ENCODE assay signal across 9 cellular contexts in the genomic region with DNA sequence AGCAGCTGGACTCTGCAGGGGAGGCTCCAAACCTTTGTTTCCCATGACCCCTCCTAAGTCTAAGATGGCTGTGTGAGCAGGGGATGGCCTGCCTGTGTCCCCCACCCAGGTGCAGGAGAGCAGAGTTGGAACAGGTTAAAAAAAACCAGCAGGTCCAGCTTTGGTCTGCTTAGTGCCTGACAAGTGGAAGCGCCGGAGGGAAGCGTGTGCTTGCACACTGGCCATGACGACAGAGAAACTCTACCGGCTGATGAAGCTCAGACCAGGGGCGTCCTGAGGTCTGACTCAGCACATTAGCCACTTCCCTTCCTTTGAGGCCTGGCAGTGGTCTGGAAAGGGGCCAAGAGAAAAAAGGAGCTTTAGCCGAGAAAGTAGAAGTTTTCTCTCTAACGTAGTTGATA.
DNase-seq lines count a peak whose midpoint lies in the region; ATAC-seq, FAIRE-seq and TF ChIP-seq lines count a peak whose summit lies in the region.
"Had no signal": no experiment of that assay in that cellular context is flagged by ENCODE, and none has a peak within 500 bp of the region (broad histone marks: within the 10 kb centered on the region; RNA-seq: fewer than 3 reads in every experiment).

No MANE protein-coding gene starts in this region.

- peak overlapping the region; percentile 46 for H2AFZ ChIP-seq in PC-3 (ENCODE audit: low read length)

- peak; percentile 90 for ATAC-seq in PC-3

- H3K4me3 ChIP-seq in PC-3 (ENCODE audit: low read length) (peak overlapping the region; percentile 8; the same call in 1 of the 2 replicates), sigmoid colon (no peak overlapping the region), Caco-2 (ENCODE audit: low read depth, low read length) (no peak overlapping the region)

- POLR2A ChIA-PET in PC-3 (lab: Charles Lee; ENCODE audit: unreplicated experiment): interaction anchor here (0.5 kb wide), 2 partner anchors 30 to 139 kb away, joined by 3 read pairs; no protein-coding TSS in a partner anchor
- POLR2A ChIA-PET in Caco-2 (lab: Charles Lee): no interaction called here

- H3K4me1 ChIP-seq in PC-3 (ENCODE audit: insufficient read depth, low read length): peaks cover 22% of the 10 kb centered on the region
- no peaks in the 10 kb centered on the region for H3K4me1 ChIP-seq in sigmoid colon
- H3K4me1 ChIP-seq in Caco-2: no peaks in the 10 kb centered on the region

- BruUV-seq in PC-3 (replicated peaks; lab: Mats Ljungman, UMichigan) (no TSS peak), Caco-2 (replicated peaks; lab: Mats Ljungman, UMichigan) (no TSS peak)

- peak; percentile 38 for DNase-seq in GM10266 (ENCODE audit: extremely low spot score)
- DNase-seq in H54 (ENCODE audit: insufficient read length, low spot score): peak; percentile 72
- DNase-seq in PC-3: peak; percentile 97
- DNase-seq in epithelial cell of prostate (ENCODE audit: low read depth, low spot score): peak; percentile 46
- peak; percentile 68 for DNase-seq in sigmoid colon
- no peak for DNase-seq in NCI-H2171 (lab: John Stamatoyannopoulos, UW)
- no peak for DNase-seq in Caco-2
- no peak for DNase-seq in NCI-H2227 (lab: John Stamatoyannopoulos, UW; ENCODE audit: unreplicated experiment)

- no peak overlapping the region for H3K27ac Mint-ChIP-seq in Caco-2 (ENCODE audit: unreplicated experiment)

- H3K27me3 Mint-ChIP-seq in Caco-2 (ENCODE audit: insufficient read depth, unreplicated experiment): peaks cover 10% of the 10 kb centered on the region

- TF ChIP-seq CTCF in GM10266 (IDR thresholded peaks at IDR 0.05; ENCODE audit: control insufficient read depth, insufficient read depth, low read depth, missing control alignments): no peak
- TF ChIP-seq CTCF in PC-3 (conservative IDR thresholded peaks at IDR 0.05; ENCODE audit: low read depth, low read length): no peak
- no peak for TF ChIP-seq CTCF in sigmoid colon (IDR thresholded peaks at IDR 0.05)
- no peak for TF ChIP-seq CTCF in Caco-2 (IDR thresholded peaks at IDR 0.05; ENCODE audit: insufficient read depth in 1 of 2, low read depth in 1 of 2, low read length in 1 of 2, severe bottlenecking in 1 of 2, unreplicated experiment in 1 of 2)

- 23 to 56% methylated on average over 8 of the region's 8 CpGs for WGBS in sigmoid colon, 2 donors

- TF ChIP-seq EP300 in sigmoid colon (IDR thresholded peaks at IDR 0.05): no peak

- H3K9me3 Mint-ChIP-seq in Caco-2 (ENCODE audit: unreplicated experiment): no peaks in the 10 kb centered on the region

- H3K9me2 ChIP-seq in PC-3 (replicated peaks; ENCODE audit: low read length): no peaks in the 10 kb centered on the region

- no peaks in the 10 kb centered on the region for H3K36me3 Mint-ChIP-seq in Caco-2 (ENCODE audit: insufficient read depth, unreplicated experiment)

- no peaks in the 10 kb centered on the region for H3K79me2 ChIP-seq in PC-3 (ENCODE audit: low read length)

- intact Hi-C loops in PC-3 (cut with micrococcal nuclease) (loop anchor here (5.0 kb wide), 1 partner anchor 280 kb away; a partner anchor contains a TSS), sigmoid colon (cut with DNase I) (no loop called here), Caco-2 (cut with micrococcal nuclease; ENCODE audit: unreplicated experiment) (no loop called here)

- H3K4me3 Mint-ChIP-seq in Caco-2 (ENCODE audit: unreplicated experiment): no peak overlapping the region

- no peaks in the 10 kb centered on the region for H3F3A ChIP-seq in PC-3 (ENCODE audit: low read length, unreplicated experiment)

- no peaks in the 10 kb centered on the region for H3K9me3 ChIP-seq in PC-3 (ENCODE audit: low read length)
- H3K9me3 ChIP-seq in sigmoid colon: no peaks in the 10 kb centered on the region
- no peaks in the 10 kb centered on the region for H3K9me3 ChIP-seq in Caco-2

- no peaks in the 10 kb centered on the region for H4K20me1 ChIP-seq in PC-3 (ENCODE audit: low read length)

- TF ChIP-seq POLR2A in H54 (IDR thresholded peaks at IDR 0.05; ENCODE audit: low read depth, low read length) (no peak), sigmoid colon (IDR thresholded peaks at IDR 0.05) (no peak)

- no peaks in the 10 kb centered on the region for H3K27me3 ChIP-seq in PC-3 (ENCODE audit: low read length)
- peaks cover 0 to 4% (median 0%) of the 10 kb centered on the region in 3 donors for H3K27me3 ChIP-seq in sigmoid colon
- H3K27me3 ChIP-seq in Caco-2 (replicated peaks; ENCODE audit: control insufficient read depth, insufficient read depth, low read length): no peaks in the 10 kb centered on the region

- peak; percentile 92 for FAIRE-seq in H54 (lab: Jason Lieb, UNC)
- FAIRE-seq: endometrium had no signal

- H3K27ac ChIP-seq in PC-3 (ENCODE audit: low read length): peak overlapping the region; percentile 95
- no peak overlapping the region for H3K27ac ChIP-seq in epithelial cell of prostate
- no peak overlapping the region for H3K27ac ChIP-seq in sigmoid colon

- H3K4me2 ChIP-seq in PC-3 (ENCODE audit: low read length): peak overlapping the region; percentile 56

- H3K4me1 Mint-ChIP-seq in Caco-2 (ENCODE audit: low read depth, unreplicated experiment): no peaks in the 10 kb centered on the region

- CTCF ChIA-PET in PC-3 (lab: Charles Lee) (interaction anchor here (0.5 kb wide), 1 partner anchor 30 kb away, joined by 3 read pairs; no protein-coding TSS in a partner anchor), Caco-2 (lab: Charles Lee) (no interaction called here)

- peak overlapping the region; percentile 77 for H3K9ac ChIP-seq in PC-3 (ENCODE audit: low read length)

- H3K36me3 ChIP-seq in PC-3 (ENCODE audit: low read depth, low read length) (no peaks in the 10 kb centered on the region), sigmoid colon (no peaks in the 10 kb centered on the region), Caco-2 (ENCODE audit: control insufficient read depth, insufficient read depth, low read length) (no peaks in the 10 kb centered on the region)

Comparison
In these comparisons a context has a peak if more than half of its experiments do, and no peak if none do; other contexts are left out.
1. DNase-seq: peak in GM10266 (single experiment), H54 (single experiment), PC-3 (single experiment), epithelial cell of prostate (single experiment) and sigmoid colon (single experiment); none in NCI-H2171 (single experiment), Caco-2 (0 of 2) and NCI-H2227 (single experiment).